In genomic region chr6:122868137-122868536, GRCh38 we compare ENCODE assay signal across 36 cellular contexts.
DNase-seq lines count a peak whose midpoint lies in the region; ATAC-seq, FAIRE-seq and TF ChIP-seq lines count a peak whose summit lies in the region.
"Had no signal": no experiment of that assay in that cellular context is flagged by ENCODE, and none has a peak within 500 bp of the region (broad histone marks: within the 10 kb centered on the region; RNA-seq: fewer than 3 reads in every experiment).

No MANE protein-coding gene starts in this region.

- dilution Hi-C loops in IMR-90 (cut with HindIII; ENCODE audit: low sequenced_read_pairs, unreplicated experiment), result no loop called here

- no peaks in the 10 kb centered on the region for H3K79me1 ChIP-seq in IMR-90 (ENCODE audit: low read depth in 1 of 2, low read length in 2 of 2)

- BruUV-seq in HepG2 (replicated peaks; lab: Mats Ljungman, UMichigan) (no TSS peak), IMR-90 (replicated peaks; lab: Mats Ljungman, UMichigan) (no TSS peak), K562 (replicated peaks; lab: Mats Ljungman, UMichigan) (no TSS peak)

- no peak overlapping the region for H3K27ac Mint-ChIP-seq in activated naive CD4-positive, alpha-beta T cell treated with anti-CD3 and anti-CD28 coated beads, Interleukin-2, amount 10 ng/mL, durations not matched to agents 7 days and 5 days
- H3K27ac Mint-ChIP-seq: B cell; CD14-positive monocyte; CD4-positive, alpha-beta memory T cell; CD4-positive, alpha-beta T cell; CD4-positive, CD25-positive, alpha-beta regulatory T cell; CD8-positive, alpha-beta memory T cell; CD8-positive, alpha-beta T cell had no signal

- no peak overlapping the region for H3K14ac ChIP-seq in IMR-90 (replicated peaks; ENCODE audit: low read depth, low read length)

- H3K9ac ChIP-seq in HepG2 (ENCODE audit: insufficient read depth, low read depth, low read length), result no peak overlapping the region
- no peak overlapping the region for H3K9ac ChIP-seq in IMR-90 (ENCODE audit: low read depth, low read length)
- H3K9ac ChIP-seq in K562 (ENCODE audit: insufficient read depth in 1 of 2, low read depth in 2 of 2, low read length in 2 of 2), result no peak overlapping the region
- H3K9ac ChIP-seq: BLaER1; BLaER1 treated with 17β-estradiol and CSF1 and Interleukin-3, amounts not matched to agents 10 nM and 100 nM had no signal

- CTCF ChIA-PET in HepG2 (lab: Yijun Ruan, JAX; ENCODE audit: low intra/inter-chr PET ratio, low total read pairs), result no interaction called here
- CTCF ChIA-PET in IMR-90 (lab: Yijun Ruan, JAX), result interaction anchor here (0.7 kb wide), 1 partner anchor 965 kb away, joined by 3 read pairs; no protein-coding TSS in a partner anchor
- CTCF ChIA-PET in K562 (lab: Yijun Ruan, JAX; ENCODE audit: low intra/inter-chr PET ratio), result no interaction called here
- CTCF ChIA-PET in activated naive CD4-positive, alpha-beta T cell treated with anti-CD3 and anti-CD28 coated beads, Interleukin-2, amount 10 ng/mL, durations not matched to agents 7 days and 5 days (lab: Charles Lee), result interaction anchor here (0.7 to 1.9 kb wide), 2 partner anchors 29 to 451 kb away, joined by 3 to 10 read pairs; no protein-coding TSS in a partner anchor

- H2AK5ac ChIP-seq in IMR-90 (ENCODE audit: low read depth, low read length), result no peak overlapping the region

- H3K56ac ChIP-seq in IMR-90 (ENCODE audit: extremely low read depth, insufficient read depth, low read length), result no peak overlapping the region

- POLR2A ChIA-PET in HepG2 (lab: Yijun Ruan, JAX) (no interaction called here), IMR-90 (lab: Charles Lee; ENCODE audit: unreplicated experiment) (no interaction called here), K562 (lab: Yijun Ruan, JAX) (no interaction called here)

- H3K27me3 ChIP-seq in HepG2 (ENCODE audit: control insufficient read depth in 1 of 2, insufficient read depth in 2 of 2, low read length in 2 of 2) (no peaks in the 10 kb centered on the region), right lobe of liver (no peaks in the 10 kb centered on the region), IMR-90 (ENCODE audit: control insufficient read depth, insufficient read depth, low read length) (no peaks in the 10 kb centered on the region), K562 (ENCODE audit: control insufficient read depth in 2 of 2, insufficient read depth in 2 of 2, low read length in 2 of 2) (no peaks in the 10 kb centered on the region), heart right ventricle (peaks cover 0 to 13% (median 0%) of the 10 kb centered on the region in 7 donors)
- H3K27me3 ChIP-seq: BE2C; BLaER1; BLaER1 treated with 17β-estradiol and CSF1 and Interleukin-3, amounts not matched to agents 10 nM and 100 nM had no signal

- in situ Hi-C loops in HepG2 (cut with HindIII; ENCODE audit: extremely low pct_ligation_motif_present, low pct_unique_long_range_greater_than_20kb), result no loop called here
- in situ Hi-C loops in IMR-90 (cut with MboI; ENCODE audit: low sequenced_read_pairs), result loop anchor here (25.0 kb wide), 1 partner anchor 444 kb away; no protein-coding TSS in a partner anchor
- in situ Hi-C loops in K562 (cut with MboI), result no loop called here

- no peak for TF ChIP-seq EP300 in HepG2 (IDR thresholded peaks at IDR 0.05; ENCODE audit: low read depth in 2 of 2, low read length in 2 of 2)
- TF ChIP-seq EP300 in HepG2 (CRISPR knock-in tag; IDR thresholded peaks at IDR 0.05; ENCODE audit: borderline replicate concordance), result no peak
- no peak for TF ChIP-seq EP300 in K562 (IDR thresholded peaks at IDR 0.05; ENCODE audit: low read length)

- H2AK9ac ChIP-seq in IMR-90 (replicated peaks; ENCODE audit: low read depth, low read length, poor library complexity), result no peak overlapping the region

- no peaks in the 10 kb centered on the region for H3K79me2 ChIP-seq in HepG2 (ENCODE audit: insufficient read depth, low read length)
- H3K79me2 ChIP-seq in K562 (ENCODE audit: control insufficient read depth, insufficient read depth, low read length), result no peaks in the 10 kb centered on the region

- no peak overlapping the region for H2BK120ac ChIP-seq in IMR-90 (ENCODE audit: low read depth, low read length)

- no peak overlapping the region for H2AFZ ChIP-seq in HepG2 (ENCODE audit: low read length)
- no peak overlapping the region for H2AFZ ChIP-seq in IMR-90 (replicated peaks; ENCODE audit: low read length, poor library complexity)
- no peak overlapping the region for H2AFZ ChIP-seq in K562 (ENCODE audit: low read depth, low read length)

- intact Hi-C loops in HepG2 (cut with micrococcal nuclease; ENCODE audit: unreplicated experiment), result no loop called here
- intact Hi-C loops in right lobe of liver (cut with DNase I), result no loop called here
- intact Hi-C loops in IMR-90 (cut with micrococcal nuclease), result no loop called here
- intact Hi-C loops in K562 (cut with micrococcal nuclease), result loop anchor here (2.0 to 10.0 kb wide), 3 partner anchors 127 to 849 kb away; partner anchors contain the start of gene CLVS2
- intact Hi-C loops in heart right ventricle (cut with DNase I), result loop anchor here in 5 of 10 donors (2.0 to 5.0 kb wide), 2 partner anchors 449 to 451 kb away; no protein-coding TSS in a partner anchor

- H2BK5ac ChIP-seq in IMR-90 (ENCODE audit: low read depth, low read length, poor library complexity, severe bottlenecking), result no peak overlapping the region

- H3K4ac ChIP-seq in IMR-90 (ENCODE audit: low read depth, low read length), result no peak overlapping the region

- TF ChIP-seq POLR2A in HepG2 (IDR thresholded peaks at IDR 0.05; ENCODE audit: insufficient read depth in 1 of 2, low read depth in 2 of 2, low read length in 2 of 2), result no peak
- TF ChIP-seq POLR2A in right lobe of liver (IDR thresholded peaks at IDR 0.05), result no peak
- no peak for TF ChIP-seq POLR2A in IMR-90 (IDR thresholded peaks at IDR 0.05; ENCODE audit: low read depth, low read length)
- no peak for TF ChIP-seq POLR2A in K562 (conservative IDR thresholded peaks at IDR 0.05)

- H3K4me3 ChIP-seq in HepG2 (replicated peaks in 1 of 3; ENCODE audit: insufficient read depth in 1 of 3, low read depth in 2 of 3, low read length in 3 of 3) (no peak overlapping the region), right lobe of liver (no peak overlapping the region), IMR-90 (ENCODE audit: insufficient read depth, low read depth, low read length) (no peak overlapping the region), K562 (no peak overlapping the region), heart right ventricle (no peak overlapping the region)
- H3K4me3 ChIP-seq: A549; BLaER1; BLaER1 treated with 17β-estradiol and CSF1 and Interleukin-3, amounts not matched to agents 10 nM and 100 nM had no signal

- H3K23ac ChIP-seq in IMR-90 (ENCODE audit: low read depth, low read length), result no peak overlapping the region

- H4K20me1 ChIP-seq in HepG2 (ENCODE audit: insufficient read depth, low read length) (no peaks in the 10 kb centered on the region), IMR-90 (ENCODE audit: insufficient read depth, low read length) (no peaks in the 10 kb centered on the region), K562 (replicated peaks; ENCODE audit: control insufficient read depth, insufficient read depth, low read length) (no peaks in the 10 kb centered on the region)
- H4K20me1 ChIP-seq: BLaER1; BLaER1 treated with 17β-estradiol and CSF1 and Interleukin-3, amounts not matched to agents 10 nM and 100 nM had no signal

- H2BK15ac ChIP-seq in IMR-90 (ENCODE audit: low read depth, low read length), result no peak overlapping the region

- no peak overlapping the region for H3K18ac ChIP-seq in IMR-90 (ENCODE audit: low read depth, low read length)

- no peak overlapping the region for H2BK20ac ChIP-seq in IMR-90 (ENCODE audit: low read depth, low read length)

- no peak overlapping the region for H3K27ac ChIP-seq in HepG2 (ENCODE audit: extremely low read length, insufficient read depth, low read length)
- H3K27ac ChIP-seq in right lobe of liver, result no peak overlapping the region
- no peak overlapping the region for H3K27ac ChIP-seq in IMR-90 (ENCODE audit: insufficient read depth, low read length)
- H3K27ac ChIP-seq in K562 (ENCODE audit: extremely low read depth, low read depth, low read length), result no peak overlapping the region
- no peak overlapping the region for H3K27ac ChIP-seq in heart right ventricle
- H3K27ac ChIP-seq: 22Rv1; A549; BLaER1; BLaER1 treated with 17β-estradiol and CSF1 and Interleukin-3, amounts not matched to agents 10 nM and 100 nM; C4-2B had no signal

- no peak overlapping the region for H4K91ac ChIP-seq in IMR-90 (ENCODE audit: insufficient read depth, low read depth, low read length)

- H3K36me3 ChIP-seq in HepG2 (replicated peaks in 1 of 2; ENCODE audit: control insufficient read depth in 1 of 2, insufficient read depth in 2 of 2, low read length in 2 of 2) (no peaks in the 10 kb centered on the region), right lobe of liver (no peaks in the 10 kb centered on the region), IMR-90 (ENCODE audit: control insufficient read depth, insufficient read depth, low read length) (no peaks in the 10 kb centered on the region), K562 (ENCODE audit: control insufficient read depth, insufficient read depth, low read length) (no peaks in the 10 kb centered on the region), heart right ventricle (no peaks in the 10 kb centered on the region)
- H3K36me3 ChIP-seq: BE2C; BLaER1; BLaER1 treated with 17β-estradiol and CSF1 and Interleukin-3, amounts not matched to agents 10 nM and 100 nM had no signal

- no peak for TF ChIP-seq CTCF in HepG2 (CRISPR knock-in tag; IDR thresholded peaks at IDR 0.05)
- no peak for TF ChIP-seq CTCF in right lobe of liver (IDR thresholded peaks at IDR 0.05)
- TF ChIP-seq CTCF in IMR-90 (conservative IDR thresholded peaks at IDR 0.05; ENCODE audit: low read depth, low read length), result no peak
- TF ChIP-seq CTCF in K562 (IDR thresholded peaks at IDR 0.05 in 2 of 3, conservative IDR thresholded peaks at IDR 0.05 in 1 of 3; ENCODE audit: insufficient read depth in 2 of 3, low read depth in 1 of 3, low read length in 3 of 3), result no peak
- no peak for TF ChIP-seq CTCF in heart right ventricle (IDR thresholded peaks at IDR 0.05)

- H3K4me3 Mint-ChIP-seq in activated naive CD4-positive, alpha-beta T cell treated with anti-CD3 and anti-CD28 coated beads, Interleukin-2, amount 10 ng/mL, durations not matched to agents 7 days and 5 days, result no peak overlapping the region
- H3K4me3 Mint-ChIP-seq: B cell; CD14-positive monocyte; CD4-positive, alpha-beta memory T cell; CD4-positive, alpha-beta T cell; CD4-positive, CD25-positive, alpha-beta regulatory T cell; CD8-positive, alpha-beta memory T cell; CD8-positive, alpha-beta T cell had no signal

- no peaks in the 10 kb centered on the region for H3K9me1 ChIP-seq in IMR-90 (ENCODE audit: insufficient read depth, low read length)
- no peaks in the 10 kb centered on the region for H3K9me1 ChIP-seq in K562 (ENCODE audit: control insufficient read depth, insufficient read depth, low read length)

- no peak overlapping the region for H4K5ac ChIP-seq in IMR-90 (ENCODE audit: low read depth, low read length)

- FAIRE-seq in HepG2 (lab: Jason Lieb, UNC), result no peak
- no peak for FAIRE-seq in K562 (lab: Jason Lieb, UNC)
- FAIRE-seq: A204.1, A549 had no signal

- no peak overlapping the region for H4K8ac ChIP-seq in IMR-90 (ENCODE audit: low read depth in 2 of 2, low read length in 2 of 2)

- no peak for TF ChIP-seq RAD21 in HepG2 (CRISPR knock-in tag; IDR thresholded peaks at IDR 0.05)
- TF ChIP-seq RAD21 in IMR-90 (IDR thresholded peaks at IDR 0.05; ENCODE audit: low read length), result no peak
- no peak for TF ChIP-seq RAD21 in K562 (CRISPR knock-in tag; conservative IDR thresholded peaks at IDR 0.05 in 1 of 2, IDR thresholded peaks at IDR 0.05 in 1 of 2)

- H3K27me3 Mint-ChIP-seq in activated naive CD4-positive, alpha-beta T cell treated with anti-CD3 and anti-CD28 coated beads, Interleukin-2, amount 10 ng/mL, durations not matched to agents 7 days and 5 days, result no peaks in the 10 kb centered on the region
- H3K27me3 Mint-ChIP-seq: B cell; CD4-positive, alpha-beta memory T cell; CD4-positive, alpha-beta T cell; CD4-positive, CD25-positive, alpha-beta regulatory T cell; CD8-positive, alpha-beta memory T cell had no signal

- H3K36me3 Mint-ChIP-seq in activated naive CD4-positive, alpha-beta T cell treated with anti-CD3 and anti-CD28 coated beads, Interleukin-2, amount 10 ng/mL, durations not matched to agents 7 days and 5 days, result no peaks in the 10 kb centered on the region
- H3K36me3 Mint-ChIP-seq: CD14-positive monocyte; CD4-positive, alpha-beta memory T cell; CD4-positive, CD25-positive, alpha-beta regulatory T cell; CD8-positive, alpha-beta memory T cell; CD8-positive, alpha-beta T cell had no signal

- H3K4me1 ChIP-seq in HepG2 (ENCODE audit: insufficient read depth, low read length) (no peaks in the 10 kb centered on the region), right lobe of liver (no peaks in the 10 kb centered on the region), IMR-90 (ENCODE audit: control insufficient read depth, insufficient read depth, low read length) (no peaks in the 10 kb centered on the region), K562 (replicated peaks in 1 of 2; ENCODE audit: control insufficient read depth in 2 of 2, insufficient read depth in 2 of 2, low read length in 2 of 2) (no peaks in the 10 kb centered on the region), heart right ventricle (no peaks in the 10 kb centered on the region)
- H3K4me1 ChIP-seq: BE2C; BLaER1; BLaER1 treated with 17β-estradiol and CSF1 and Interleukin-3, amounts not matched to agents 10 nM and 100 nM; Caco-2 had no signal

- no peaks in the 10 kb centered on the region for H3K4me1 Mint-ChIP-seq in activated naive CD4-positive, alpha-beta T cell treated with anti-CD3 and anti-CD28 coated beads, Interleukin-2, amount 10 ng/mL, durations not matched to agents 7 days and 5 days
- H3K4me1 Mint-ChIP-seq: B cell; CD14-positive monocyte; CD4-positive, alpha-beta memory T cell; CD4-positive, CD25-positive, alpha-beta regulatory T cell; CD8-positive, alpha-beta memory T cell had no signal

- no peaks in the 10 kb centered on the region for H3K9me3 Mint-ChIP-seq in activated naive CD4-positive, alpha-beta T cell treated with anti-CD3 and anti-CD28 coated beads, Interleukin-2, amount 10 ng/mL, durations not matched to agents 7 days and 5 days
- H3K9me3 Mint-ChIP-seq: CD14-positive monocyte; CD4-positive, alpha-beta T cell; CD8-positive, alpha-beta memory T cell; CD8-positive, alpha-beta T cell had no signal

- H3K9me3 ChIP-seq in HepG2 (ENCODE audit: low read length) (no peaks in the 10 kb centered on the region), right lobe of liver (no peaks in the 10 kb centered on the region), IMR-90 (ENCODE audit: control insufficient read depth, insufficient read depth, low read length) (no peaks in the 10 kb centered on the region), K562 (replicated peaks; ENCODE audit: control insufficient read depth, insufficient read depth, low read depth, low read length) (no peaks in the 10 kb centered on the region), heart right ventricle (no peaks in the 10 kb centered on the region)
- H3K9me3 ChIP-seq: A549; BE2C; BLaER1; BLaER1 treated with 17β-estradiol and CSF1 and Interleukin-3, amounts not matched to agents 10 nM and 100 nM; Caco-2 had no signal

- ATAC-seq in HepG2 (no peak), right lobe of liver (no peak), IMR-90 (ENCODE audit: low read depth) (no peak), K562 (no peak), heart right ventricle (no peak)
- ATAC-seq: A549; CD8-positive, alpha-beta T cell had no signal

- DNase-seq in HepG2 (ENCODE audit: low spot score) (no peak), right lobe of liver (no peak), IMR-90 (no peak), K562 (ENCODE audit: extremely low read depth in 1 of 4, low spot score in 3 of 4) (no peak), foreskin melanocyte (peak; percentile 8), NCI-H69 (lab: John Stamatoyannopoulos, UW) (no peak), heart right ventricle (no peak)
- no peak for DNase-seq in activated naive CD4-positive, alpha-beta T cell treated with anti-CD3 and anti-CD28 coated beads, Interleukin-2, amount 10 ng/mL, durations not matched to agents 7 days and 5 days
- DNase-seq: 8988T; ACHN; AML-193; BE2C; C1 segment of cervical spinal cord; Caco-2; Calu3; CD4-positive, alpha-beta memory T cell; CD4-positive, alpha-beta T cell; CD4-positive, CD25-positive, alpha-beta regulatory T cell; CD8-positive, alpha-beta memory T cell; CD8-positive, alpha-beta T cell; COR-L47; DMS 273 treated with DMSO at 0.1 percent for 48 hours; DMS153; DMS53; DMS79; DMS79 treated with DMSO at 0.1 percent for 48 hours; DND-41; EL had no signal

- H3K4me2 ChIP-seq in HepG2 (ENCODE audit: low read depth, low read length) (no peak overlapping the region), IMR-90 (ENCODE audit: low read depth, low read length) (no peak overlapping the region), K562 (ENCODE audit: insufficient read depth, low read length) (no peak overlapping the region)
- H3K4me2 ChIP-seq: A549; BLaER1; BLaER1 treated with 17β-estradiol and CSF1 and Interleukin-3, amounts not matched to agents 10 nM and 100 nM had no signal

Comparison
In these comparisons a context has a peak if more than half of its experiments do, and no peak if none do; other contexts are left out.
1. CTCF ChIA-PET loops: an anchor here in IMR-90 (0.7 kb wide) and activated naive CD4-positive, alpha-beta T cell treated with anti-CD3 and anti-CD28 coated beads, Interleukin-2, amount 10 ng/mL, durations not matched to agents 7 days and 5 days (0.7 to 1.9 kb wide); none called in HepG2 and K562.
2. Of the 241 proteins assayed by ChIP-seq in both HepG2 and K562: peak only in HepG2: MAFF; only in K562: MAFG; in both: MAFK; in neither: 238.